Comparison of ENCODE assay signal across 1 cellular context in the genomic region with DNA sequence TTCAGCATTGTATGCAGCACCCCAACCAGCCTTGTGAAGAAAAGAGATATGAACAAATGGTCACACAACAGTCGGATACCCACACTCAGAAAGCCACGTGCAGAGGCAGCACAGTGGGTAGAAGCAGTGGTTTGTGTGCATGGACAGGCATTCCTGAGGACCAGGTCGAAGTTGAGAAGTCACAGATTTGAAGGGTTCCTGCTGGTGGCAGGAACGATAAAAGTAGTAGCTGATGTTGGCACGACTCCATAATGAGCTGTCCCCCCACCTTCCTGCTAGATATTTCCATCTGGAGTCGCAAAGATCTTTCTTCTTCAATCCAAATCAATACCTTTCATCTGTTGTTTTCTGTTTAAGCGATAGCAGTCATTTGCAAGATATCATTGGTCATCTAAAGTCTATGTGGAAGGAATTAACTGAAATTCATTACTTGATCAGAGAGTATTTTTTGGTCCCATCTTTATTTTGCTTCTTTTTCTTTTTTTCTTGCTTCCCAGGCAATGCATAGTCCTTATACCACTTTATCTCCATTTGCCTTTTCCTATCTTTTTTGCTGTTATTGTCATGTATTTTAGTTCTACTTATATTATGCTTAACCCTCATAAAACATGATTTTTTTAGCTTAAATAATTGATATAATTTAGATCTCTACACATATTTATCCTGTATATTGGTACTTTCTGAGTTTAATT.
TF ChIP-seq lines count a peak whose summit lies in the region.

No MANE protein-coding gene starts in this region.

TF ChIP-seq in K562, 482 proteins besides CTCF, POLR2A, EP300 and RAD21 (continued from another document and continues in another):
- TF ChIP-seq, protein P1, sequence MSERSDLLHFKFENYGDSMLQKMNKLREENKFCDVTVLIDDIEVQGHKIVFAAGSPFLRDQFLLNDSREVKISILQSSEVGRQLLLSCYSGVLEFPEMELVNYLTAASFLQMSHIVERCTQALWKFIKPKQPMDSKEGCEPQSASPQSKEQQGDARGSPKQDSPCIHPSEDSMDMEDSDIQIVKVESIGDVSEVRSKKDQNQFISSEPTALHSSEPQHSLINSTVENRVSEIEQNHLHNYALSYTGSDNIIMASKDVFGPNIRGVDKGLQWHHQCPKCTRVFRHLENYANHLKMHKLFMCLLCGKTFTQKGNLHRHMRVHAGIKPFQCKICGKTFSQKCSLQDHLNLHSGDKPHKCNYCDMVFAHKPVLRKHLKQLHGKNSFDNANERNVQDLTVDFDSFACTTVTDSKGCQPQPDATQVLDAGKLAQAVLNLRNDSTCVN (CRISPR knock-in tag; IDR thresholded peaks at IDR 0.05), result no peak
- TF ChIP-seq TAL1 (IDR thresholded peaks at IDR 0.05) (peak; percentile 71), ZNF785 (CRISPR knock-in tag; IDR thresholded peaks at IDR 0.05) (no peak), ZNF217 (CRISPR knock-in tag; IDR thresholded peaks at IDR 0.05) (no peak), COPS2 (conservative IDR thresholded peaks at IDR 0.05) (no peak), ZNF696 (CRISPR knock-in tag; conservative IDR thresholded peaks at IDR 0.05) (no peak), ATF1 (CRISPR knock-in tag; IDR thresholded peaks at IDR 0.05) (no peak), ATF1 (tag; IDR thresholded peaks at IDR 0.05) (no peak), TAF7 (tag; IDR thresholded peaks at IDR 0.05) (no peak), HNRNPK (IDR thresholded peaks at IDR 0.05; ENCODE audit: low read depth, low read length, poor library complexity, severe bottlenecking) (no peak), NEUROD1 (IDR thresholded peaks at IDR 0.05; ENCODE audit: borderline replicate concordance, low read depth, low read length, partially characterized antibody) (peak; percentile 42), CBX8 (IDR thresholded peaks at IDR 0.05; ENCODE audit: borderline replicate concordance, extremely low read depth, low read depth, low read length, poor library complexity, severe bottlenecking) (no peak), NR2C1 (IDR thresholded peaks at IDR 0.05) (peak; percentile 77), NR2C1 (tag; IDR thresholded peaks at IDR 0.05) (peak; percentile 68; the same call in 1 of the 2 replicates), SETDB1 (IDR thresholded peaks at IDR 0.05; ENCODE audit: low read length) (no peak), ZFP1 (CRISPR knock-in tag; IDR thresholded peaks at IDR 0.05) (no peak), NFIC (IDR thresholded peaks at IDR 0.05) (peak; percentile 95), MAFG (tag; conservative IDR thresholded peaks at IDR 0.05) (no peak), DPF2 (IDR thresholded peaks at IDR 0.05) (peak; percentile 84), HMGN3 (IDR thresholded peaks at IDR 0.05; ENCODE audit: borderline replicate concordance, extremely low read depth, insufficient read length, low read depth, low read length) (no peak), CHD2 (IDR thresholded peaks at IDR 0.05; ENCODE audit: low read depth, low read length) (no peak), CHD1 (IDR thresholded peaks at IDR 0.05; ENCODE audit: low read length) (no peak), BACH1 (tag; IDR thresholded peaks at IDR 0.05) (no peak), RBM25 (IDR thresholded peaks at IDR 0.05; ENCODE audit: low read depth, low read length, severe bottlenecking) (no peak), SIN3A (IDR thresholded peaks at IDR 0.05; ENCODE audit: borderline replicate concordance in 2 of 2, control insufficient read depth in 1 of 2, low read depth in 2 of 2, low read length in 2 of 2) (no peak), PHB (CRISPR knock-in tag; IDR thresholded peaks at IDR 0.05) (no peak), ZNF133 (CRISPR knock-in tag; IDR thresholded peaks at IDR 0.05) (no peak), POLR2AphosphoS5 (IDR thresholded peaks at IDR 0.05; ENCODE audit: control insufficient read depth, insufficient read depth, low read depth, low read length) (peak; percentile 48; the same call in 1 of the 2 replicates), CEBPG (CRISPR knock-in tag; IDR thresholded peaks at IDR 0.05) (no peak), CEBPG (tag; conservative IDR thresholded peaks at IDR 0.05 in 1 of 2, IDR thresholded peaks at IDR 0.05 in 1 of 2) (no peak), CAMTA2 (CRISPR knock-in tag; conservative IDR thresholded peaks at IDR 0.05) (no peak), SMAD4 (CRISPR knock-in tag; conservative IDR thresholded peaks at IDR 0.05) (no peak), RFX1 (IDR thresholded peaks at IDR 0.05) (no peak), TGIF2 (CRISPR knock-in tag; IDR thresholded peaks at IDR 0.05) (no peak), ZBTB8A (IDR thresholded peaks at IDR 0.05; ENCODE audit: partially characterized antibody) (no peak), ZNF583 (CRISPR knock-in tag; IDR thresholded peaks at IDR 0.05) (peak; percentile 69), NR3C1 (CRISPR knock-in tag; IDR thresholded peaks at IDR 0.05) (no peak), WHSC1 (IDR thresholded peaks at IDR 0.05; ENCODE audit: low read length) (peak; percentile 87), IRF2 (CRISPR knock-in tag; IDR thresholded peaks at IDR 0.05) (no peak), ZNF830 (CRISPR knock-in tag; IDR thresholded peaks at IDR 0.05) (no peak), ZNF717 (CRISPR knock-in tag; IDR thresholded peaks at IDR 0.05) (no peak)
- TF ChIP-seq, protein P2, sequence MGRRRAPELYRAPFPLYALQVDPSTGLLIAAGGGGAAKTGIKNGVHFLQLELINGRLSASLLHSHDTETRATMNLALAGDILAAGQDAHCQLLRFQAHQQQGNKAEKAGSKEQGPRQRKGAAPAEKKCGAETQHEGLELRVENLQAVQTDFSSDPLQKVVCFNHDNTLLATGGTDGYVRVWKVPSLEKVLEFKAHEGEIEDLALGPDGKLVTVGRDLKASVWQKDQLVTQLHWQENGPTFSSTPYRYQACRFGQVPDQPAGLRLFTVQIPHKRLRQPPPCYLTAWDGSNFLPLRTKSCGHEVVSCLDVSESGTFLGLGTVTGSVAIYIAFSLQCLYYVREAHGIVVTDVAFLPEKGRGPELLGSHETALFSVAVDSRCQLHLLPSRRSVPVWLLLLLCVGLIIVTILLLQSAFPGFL (CRISPR knock-in tag; IDR thresholded peaks at IDR 0.05), result no peak
- TF ChIP-seq, protein P3, sequence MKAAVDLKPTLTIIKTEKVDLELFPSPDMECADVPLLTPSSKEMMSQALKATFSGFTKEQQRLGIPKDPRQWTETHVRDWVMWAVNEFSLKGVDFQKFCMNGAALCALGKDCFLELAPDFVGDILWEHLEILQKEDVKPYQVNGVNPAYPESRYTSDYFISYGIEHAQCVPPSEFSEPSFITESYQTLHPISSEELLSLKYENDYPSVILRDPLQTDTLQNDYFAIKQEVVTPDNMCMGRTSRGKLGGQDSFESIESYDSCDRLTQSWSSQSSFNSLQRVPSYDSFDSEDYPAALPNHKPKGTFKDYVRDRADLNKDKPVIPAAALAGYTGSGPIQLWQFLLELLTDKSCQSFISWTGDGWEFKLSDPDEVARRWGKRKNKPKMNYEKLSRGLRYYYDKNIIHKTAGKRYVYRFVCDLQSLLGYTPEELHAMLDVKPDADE (conservative IDR thresholded peaks at IDR 0.05; ENCODE audit: control insufficient read depth, low read depth, low read length), result no peak
- TF ChIP-seq, protein P4, sequence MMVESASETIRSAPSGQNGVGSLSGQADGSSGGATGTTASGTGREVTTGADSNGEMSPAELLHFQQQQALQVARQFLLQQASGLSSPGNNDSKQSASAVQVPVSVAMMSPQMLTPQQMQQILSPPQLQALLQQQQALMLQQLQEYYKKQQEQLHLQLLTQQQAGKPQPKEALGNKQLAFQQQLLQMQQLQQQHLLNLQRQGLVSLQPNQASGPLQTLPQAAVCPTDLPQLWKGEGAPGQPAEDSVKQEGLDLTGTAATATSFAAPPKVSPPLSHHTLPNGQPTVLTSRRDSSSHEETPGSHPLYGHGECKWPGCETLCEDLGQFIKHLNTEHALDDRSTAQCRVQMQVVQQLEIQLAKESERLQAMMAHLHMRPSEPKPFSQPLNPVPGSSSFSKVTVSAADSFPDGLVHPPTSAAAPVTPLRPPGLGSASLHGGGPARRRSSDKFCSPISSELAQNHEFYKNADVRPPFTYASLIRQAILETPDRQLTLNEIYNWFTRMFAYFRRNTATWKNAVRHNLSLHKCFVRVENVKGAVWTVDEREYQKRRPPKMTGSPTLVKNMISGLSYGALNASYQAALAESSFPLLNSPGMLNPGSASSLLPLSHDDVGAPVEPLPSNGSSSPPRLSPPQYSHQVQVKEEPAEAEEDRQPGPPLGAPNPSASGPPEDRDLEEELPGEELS (CRISPR knock-in tag; IDR thresholded peaks at IDR 0.05; ENCODE audit: borderline replicate concordance), result no peak
- TF ChIP-seq, protein P5, sequence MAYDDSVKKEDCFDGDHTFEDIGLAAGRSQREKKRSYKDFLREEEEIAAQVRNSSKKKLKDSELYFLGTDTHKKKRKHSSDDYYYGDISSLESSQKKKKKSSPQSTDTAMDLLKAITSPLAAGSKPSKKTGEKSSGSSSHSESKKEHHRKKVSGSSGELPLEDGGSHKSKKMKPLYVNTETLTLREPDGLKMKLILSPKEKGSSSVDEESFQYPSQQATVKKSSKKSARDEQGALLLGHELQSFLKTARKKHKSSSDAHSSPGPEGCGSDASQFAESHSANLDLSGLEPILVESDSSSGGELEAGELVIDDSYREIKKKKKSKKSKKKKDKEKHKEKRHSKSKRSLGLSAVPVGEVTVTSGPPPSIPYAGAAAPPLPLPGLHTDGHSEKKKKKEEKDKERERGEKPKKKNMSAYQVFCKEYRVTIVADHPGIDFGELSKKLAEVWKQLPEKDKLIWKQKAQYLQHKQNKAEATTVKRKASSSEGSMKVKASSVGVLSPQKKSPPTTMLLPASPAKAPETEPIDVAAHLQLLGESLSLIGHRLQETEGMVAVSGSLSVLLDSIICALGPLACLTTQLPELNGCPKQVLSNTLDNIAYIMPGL (CRISPR knock-in tag; IDR thresholded peaks at IDR 0.05), result no peak
- TF ChIP-seq, protein P6, sequence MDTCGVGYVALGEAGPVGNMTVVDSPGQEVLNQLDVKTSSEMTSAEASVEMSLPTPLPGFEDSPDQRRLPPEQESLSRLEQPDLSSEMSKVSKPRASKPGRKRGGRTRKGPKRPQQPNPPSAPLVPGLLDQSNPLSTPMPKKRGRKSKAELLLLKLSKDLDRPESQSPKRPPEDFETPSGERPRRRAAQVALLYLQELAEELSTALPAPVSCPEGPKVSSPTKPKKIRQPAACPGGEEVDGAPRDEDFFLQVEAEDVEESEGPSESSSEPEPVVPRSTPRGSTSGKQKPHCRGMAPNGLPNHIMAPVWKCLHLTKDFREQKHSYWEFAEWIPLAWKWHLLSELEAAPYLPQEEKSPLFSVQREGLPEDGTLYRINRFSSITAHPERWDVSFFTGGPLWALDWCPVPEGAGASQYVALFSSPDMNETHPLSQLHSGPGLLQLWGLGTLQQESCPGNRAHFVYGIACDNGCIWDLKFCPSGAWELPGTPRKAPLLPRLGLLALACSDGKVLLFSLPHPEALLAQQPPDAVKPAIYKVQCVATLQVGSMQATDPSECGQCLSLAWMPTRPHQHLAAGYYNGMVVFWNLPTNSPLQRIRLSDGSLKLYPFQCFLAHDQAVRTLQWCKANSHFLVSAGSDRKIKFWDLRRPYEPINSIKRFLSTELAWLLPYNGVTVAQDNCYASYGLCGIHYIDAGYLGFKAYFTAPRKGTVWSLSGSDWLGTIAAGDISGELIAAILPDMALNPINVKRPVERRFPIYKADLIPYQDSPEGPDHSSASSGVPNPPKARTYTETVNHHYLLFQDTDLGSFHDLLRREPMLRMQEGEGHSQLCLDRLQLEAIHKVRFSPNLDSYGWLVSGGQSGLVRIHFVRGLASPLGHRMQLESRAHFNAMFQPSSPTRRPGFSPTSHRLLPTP (IDR thresholded peaks at IDR 0.05; ENCODE audit: borderline replicate concordance, extremely low read depth, insufficient read length), result no peak
- TF ChIP-seq, protein P7, sequence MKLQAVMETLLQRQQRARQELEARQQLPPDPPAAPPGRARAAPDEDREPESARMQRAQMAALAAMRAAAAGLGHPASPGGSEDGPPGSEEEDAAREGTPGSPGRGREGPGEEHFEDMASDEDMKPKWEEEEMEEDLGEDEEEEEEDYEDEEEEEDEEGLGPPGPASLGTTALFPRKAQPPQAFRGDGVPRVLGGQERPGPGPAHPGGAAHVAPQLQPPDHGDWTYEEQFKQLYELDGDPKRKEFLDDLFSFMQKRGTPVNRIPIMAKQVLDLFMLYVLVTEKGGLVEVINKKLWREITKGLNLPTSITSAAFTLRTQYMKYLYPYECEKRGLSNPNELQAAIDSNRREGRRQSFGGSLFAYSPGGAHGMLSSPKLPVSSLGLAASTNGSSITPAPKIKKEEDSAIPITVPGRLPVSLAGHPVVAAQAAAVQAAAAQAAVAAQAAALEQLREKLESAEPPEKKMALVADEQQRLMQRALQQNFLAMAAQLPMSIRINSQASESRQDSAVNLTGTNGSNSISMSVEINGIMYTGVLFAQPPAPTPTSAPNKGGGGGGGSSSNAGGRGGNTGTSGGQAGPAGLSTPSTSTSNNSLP (IDR thresholded peaks at IDR 0.05; ENCODE audit: borderline replicate concordance, low read depth, low read length), result no peak
- TF ChIP-seq, protein P8, sequence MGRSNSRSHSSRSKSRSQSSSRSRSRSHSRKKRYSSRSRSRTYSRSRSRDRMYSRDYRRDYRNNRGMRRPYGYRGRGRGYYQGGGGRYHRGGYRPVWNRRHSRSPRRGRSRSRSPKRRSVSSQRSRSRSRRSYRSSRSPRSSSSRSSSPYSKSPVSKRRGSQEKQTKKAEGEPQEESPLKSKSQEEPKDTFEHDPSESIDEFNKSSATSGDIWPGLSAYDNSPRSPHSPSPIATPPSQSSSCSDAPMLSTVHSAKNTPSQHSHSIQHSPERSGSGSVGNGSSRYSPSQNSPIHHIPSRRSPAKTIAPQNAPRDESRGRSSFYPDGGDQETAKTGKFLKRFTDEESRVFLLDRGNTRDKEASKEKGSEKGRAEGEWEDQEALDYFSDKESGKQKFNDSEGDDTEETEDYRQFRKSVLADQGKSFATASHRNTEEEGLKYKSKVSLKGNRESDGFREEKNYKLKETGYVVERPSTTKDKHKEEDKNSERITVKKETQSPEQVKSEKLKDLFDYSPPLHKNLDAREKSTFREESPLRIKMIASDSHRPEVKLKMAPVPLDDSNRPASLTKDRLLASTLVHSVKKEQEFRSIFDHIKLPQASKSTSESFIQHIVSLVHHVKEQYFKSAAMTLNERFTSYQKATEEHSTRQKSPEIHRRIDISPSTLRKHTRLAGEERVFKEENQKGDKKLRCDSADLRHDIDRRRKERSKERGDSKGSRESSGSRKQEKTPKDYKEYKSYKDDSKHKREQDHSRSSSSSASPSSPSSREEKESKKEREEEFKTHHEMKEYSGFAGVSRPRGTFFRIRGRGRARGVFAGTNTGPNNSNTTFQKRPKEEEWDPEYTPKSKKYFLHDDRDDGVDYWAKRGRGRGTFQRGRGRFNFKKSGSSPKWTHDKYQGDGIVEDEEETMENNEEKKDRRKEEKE (IDR thresholded peaks at IDR 0.05; ENCODE audit: borderline replicate concordance in 1 of 2, control insufficient read depth in 1 of 2, low read depth in 2 of 2, low read length in 1 of 2), result no peak
- TF ChIP-seq, protein P9, sequence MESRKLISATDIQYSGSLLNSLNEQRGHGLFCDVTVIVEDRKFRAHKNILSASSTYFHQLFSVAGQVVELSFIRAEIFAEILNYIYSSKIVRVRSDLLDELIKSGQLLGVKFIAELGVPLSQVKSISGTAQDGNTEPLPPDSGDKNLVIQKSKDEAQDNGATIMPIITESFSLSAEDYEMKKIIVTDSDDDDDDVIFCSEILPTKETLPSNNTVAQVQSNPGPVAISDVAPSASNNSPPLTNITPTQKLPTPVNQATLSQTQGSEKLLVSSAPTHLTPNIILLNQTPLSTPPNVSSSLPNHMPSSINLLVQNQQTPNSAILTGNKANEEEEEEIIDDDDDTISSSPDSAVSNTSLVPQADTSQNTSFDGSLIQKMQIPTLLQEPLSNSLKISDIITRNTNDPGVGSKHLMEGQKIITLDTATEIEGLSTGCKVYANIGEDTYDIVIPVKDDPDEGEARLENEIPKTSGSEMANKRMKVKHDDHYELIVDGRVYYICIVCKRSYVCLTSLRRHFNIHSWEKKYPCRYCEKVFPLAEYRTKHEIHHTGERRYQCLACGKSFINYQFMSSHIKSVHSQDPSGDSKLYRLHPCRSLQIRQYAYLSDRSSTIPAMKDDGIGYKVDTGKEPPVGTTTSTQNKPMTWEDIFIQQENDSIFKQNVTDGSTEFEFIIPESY (CRISPR knock-in tag; IDR thresholded peaks at IDR 0.05), result no peak
